In the genomic region with DNA sequence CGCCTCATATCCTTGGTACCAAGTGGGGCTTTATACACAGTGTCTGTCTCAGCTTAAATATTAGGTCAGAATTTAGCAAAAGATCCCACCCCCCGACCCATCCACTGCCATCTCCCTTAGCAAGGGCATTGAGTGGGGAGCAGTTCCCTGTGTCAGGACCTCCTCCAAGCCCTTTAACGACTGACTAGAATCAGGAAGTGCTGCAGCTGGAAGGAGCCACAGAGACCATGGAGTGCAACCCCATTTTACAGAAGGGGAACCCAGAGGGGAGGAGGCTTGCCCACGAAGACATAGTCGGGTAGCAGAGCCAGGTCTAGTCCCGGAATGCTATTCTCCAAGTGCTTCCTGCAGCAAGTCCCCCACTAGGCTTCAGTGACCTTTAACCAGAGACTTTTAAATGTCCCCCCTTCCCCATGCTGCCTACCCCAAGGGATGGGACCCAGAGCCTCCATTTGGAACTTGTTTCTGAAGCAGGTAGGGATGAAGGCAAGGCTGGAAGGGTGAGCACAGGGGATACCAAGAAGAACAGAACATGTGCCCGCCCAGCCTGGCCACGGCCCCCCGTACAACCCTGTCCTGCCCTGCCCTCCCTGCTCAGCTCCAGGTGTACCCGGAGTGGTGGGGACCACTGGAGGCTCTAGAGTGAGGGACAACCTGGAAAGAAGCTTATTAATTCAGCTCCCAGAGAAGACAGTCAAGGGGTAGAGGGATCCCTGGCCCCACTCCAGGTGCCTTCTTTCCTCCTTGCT, we compare ENCODE assay signal across 1 cellular context.
TF ChIP-seq lines count a peak whose summit lies in the region.

No MANE protein-coding gene starts in this region.

TF ChIP-seq in K562, 482 proteins besides CTCF, POLR2A, EP300 and RAD21:
- no peak for TF ChIP-seq ZNF146 (CRISPR knock-in tag; IDR thresholded peaks at IDR 0.05; ENCODE audit: unreplicated experiment)
- peak; percentile 25 for TF ChIP-seq RBM25 (IDR thresholded peaks at IDR 0.05; ENCODE audit: low read depth, low read length, severe bottlenecking)
- peak; percentile 66; the same call in 1 of the 2 replicates for TF ChIP-seq SPI1 (IDR thresholded peaks at IDR 0.05; ENCODE audit: borderline replicate concordance, low read depth, low read length)
